12 cellular contexts compared by ENCODE assay signal in genomic region chr5:17398439-17398838, GRCh38.
DNase-seq lines count a peak whose midpoint lies in the region; ATAC-seq and TF ChIP-seq lines count a peak whose summit lies in the region.
"Had no signal": no experiment of that assay in that cellular context is flagged by ENCODE, and none has a peak within 500 bp of the region (broad histone marks: within the 10 kb centered on the region; RNA-seq: fewer than 3 reads in every experiment).

No MANE protein-coding gene starts in this region.

- H3K79me1 ChIP-seq in H9 (ENCODE audit: insufficient read depth, low read depth, low read length, poor library complexity, severe bottlenecking): no peaks in the 10 kb centered on the region

- no peak overlapping the region for H2BK12ac ChIP-seq in H9 (ENCODE audit: insufficient read length, low read depth, low read length)

- in situ Hi-C loops in mammary epithelial cell (cut with MboI; ENCODE audit: low sequenced_read_pairs in 2 of 2): no loop called here

- CTCF ChIA-PET in mammary epithelial cell (lab: Charles Lee; ENCODE audit: low non-redundant PET): no interaction called here

- H3K23ac ChIP-seq in H9 (ENCODE audit: insufficient read length, low read depth, low read length): no peak overlapping the region

- H4K8ac ChIP-seq in H9 (replicated peaks; ENCODE audit: insufficient read length, low read depth, low read length): no peak overlapping the region

- H2BK120ac ChIP-seq in H9 (ENCODE audit: low read depth, low read length, poor library complexity, severe bottlenecking): no peak overlapping the region

- H4K5ac ChIP-seq in H9 (ENCODE audit: insufficient read length, low read depth, low read length): no peak overlapping the region

- H3K4me1 ChIP-seq in mammary epithelial cell (ENCODE audit: insufficient read depth, low read length) (peaks cover 14% of the 10 kb centered on the region), H9 (ENCODE audit: insufficient read depth, low read length) (peaks cover 7% of the 10 kb centered on the region; the same call in 1 of the 2 replicates)
- H3K4me1 ChIP-seq: BLaER1 had no signal

- H2AFZ ChIP-seq in mammary epithelial cell (ENCODE audit: low read depth, low read length) (no peak overlapping the region), H9 (ENCODE audit: low read length) (no peak overlapping the region)

- H3K56ac ChIP-seq in H9 (ENCODE audit: insufficient read length, low read depth, low read length): no peak overlapping the region

- H3K4me3 ChIP-seq in mammary epithelial cell (replicated peaks in 1 of 3; ENCODE audit: insufficient read depth in 1 of 3, low read depth in 2 of 3, low read length in 3 of 3) (no peak overlapping the region), H7 (ENCODE audit: insufficient read depth, low read depth, low read length) (no peak overlapping the region)
- H3K4me3 ChIP-seq: BLaER1 had no signal

- dilution Hi-C loops in mammary epithelial cell (cut with HindIII; ENCODE audit: low sequenced_read_pairs): loop anchor here (5.0 kb wide), 1 partner anchor 41 kb away; no protein-coding TSS in a partner anchor

- peak; percentile 26 for DNase-seq in NCI-H82 (lab: John Stamatoyannopoulos, UW)
- no peak for DNase-seq in NCI-H82 treated with DMSO at 0.1 percent for 48 hours (lab: John Stamatoyannopoulos, UW; ENCODE audit: unreplicated experiment)
- DNase-seq in Kasumi-1 (lab: John Stamatoyannopoulos, UW): peak; percentile 29 to 45
- peak; percentile 88 for DNase-seq in mammary epithelial cell
- DNase-seq in stimulated activated naive B cell treated with anti-CD40 and anti-IgM and Interleukin-4, amounts not matched to agents 10 μg/mL and 1 μg/mL and 100 μg/mL, for 72 hours: no peak
- DNase-seq in H9: no peak
- DNase-seq in H7: no peak
- DNase-seq: anterior cingulate cortex; stimulated activated CD4-positive, alpha-beta T cell treated with anti-CD3 and anti-CD28 coated beads, Interleukin-2, amount 100 ng/mL, for 24 hours had no signal

- H3K27ac Mint-ChIP-seq in stimulated activated naive B cell treated with anti-CD40 and anti-IgM and Interleukin-4, amounts not matched to agents 10 μg/mL and 1 μg/mL and 100 μg/mL, for 72 hours: no peak overlapping the region
- H3K27ac Mint-ChIP-seq in H9: no peak overlapping the region

- H3K79me2 ChIP-seq in mammary epithelial cell (ENCODE audit: insufficient read depth, low read length): no peaks in the 10 kb centered on the region
- H3K79me2 ChIP-seq in H9 (ENCODE audit: insufficient read depth, low read length): no peaks in the 10 kb centered on the region

- no peak overlapping the region for H3K4ac ChIP-seq in H9 (ENCODE audit: low read depth, low read length)

- no peaks in the 10 kb centered on the region for H3K27me3 ChIP-seq in mammary epithelial cell (ENCODE audit: insufficient read depth, low read length)
- H3K27me3 ChIP-seq in H9 (ENCODE audit: insufficient read depth, low read length): peaks cover 2% of the 10 kb centered on the region; the same call in 1 of the 2 replicates
- H3K27me3 ChIP-seq in H7 (ENCODE audit: control insufficient read depth, insufficient read depth, low read length): no peaks in the 10 kb centered on the region; the same call in 1 of the 2 replicates
- H3K27me3 ChIP-seq: BLaER1 had no signal

- no TSS peak for BruUV-seq in mammary epithelial cell (replicated peaks; lab: Mats Ljungman, UMichigan)

- H3K4me3 Mint-ChIP-seq in stimulated activated naive B cell treated with anti-CD40 and anti-IgM and Interleukin-4, amounts not matched to agents 10 μg/mL and 1 μg/mL and 100 μg/mL, for 72 hours: peak overlapping the region in 1 of 2 donors; percentile 4
- no peak overlapping the region for H3K4me3 Mint-ChIP-seq in H9

- no peak overlapping the region for H3K14ac ChIP-seq in H9 (ENCODE audit: insufficient read depth, low read length)

- whole genome bisulfite sequencing in mammary epithelial cell (ENCODE audit: low coverage, missing lambda C conversion rate): 15% methylated on average over 4 of the region's 4 CpGs
- WGBS in H9 (ENCODE audit: extremely low coverage, insufficient read length, low lambda C conversion rate): no CpG with 5 or more reads among the region's 4 CpGs

- no peak overlapping the region for H2BK20ac ChIP-seq in H9 (ENCODE audit: low read depth, low read length, poor library complexity, severe bottlenecking)

- H3K36me3 Mint-ChIP-seq in stimulated activated naive B cell treated with anti-CD40 and anti-IgM and Interleukin-4, amounts not matched to agents 10 μg/mL and 1 μg/mL and 100 μg/mL, for 72 hours: peaks cover 3 to 9% of the 10 kb centered on the region in 2 donors
- peaks cover 9 to 23% (median 11%) of the 10 kb centered on the region in 3 experiments for H3K36me3 Mint-ChIP-seq in H9 (ENCODE audit: insufficient read depth in 1 of 3, low read depth in 3 of 3)

- H3T11ph ChIP-seq in H9 (ENCODE audit: low read length): no peak overlapping the region

- TF ChIP-seq CTCF in mammary epithelial cell (conservative IDR thresholded peaks at IDR 0.05 in 1 of 2, IDR thresholded peaks at IDR 0.05 in 1 of 2; ENCODE audit: extremely low read depth in 1 of 2, insufficient read depth in 1 of 2, low read depth in 1 of 2, low read length in 2 of 2) (no peak), H9 (conservative IDR thresholded peaks at IDR 0.05) (no peak)

- peaks cover 2 to 4% of the 10 kb centered on the region in 2 donors for H3K27me3 Mint-ChIP-seq in stimulated activated naive B cell treated with anti-CD40 and anti-IgM and Interleukin-4, amounts not matched to agents 10 μg/mL and 1 μg/mL and 100 μg/mL, for 72 hours
- peaks cover 5% of the 10 kb centered on the region for H3K27me3 Mint-ChIP-seq in H9 (ENCODE audit: low read depth)

- H2BK5ac ChIP-seq in H9 (ENCODE audit: insufficient read length, low read length): no peak overlapping the region

- H3K9me3 ChIP-seq in mammary epithelial cell (replicated peaks; ENCODE audit: insufficient read depth, low read length) (no peaks in the 10 kb centered on the region), H9 (ENCODE audit: control insufficient read depth, low read depth, low read length) (no peaks in the 10 kb centered on the region)
- H3K9me3 ChIP-seq: BLaER1 had no signal

- H3K4me1 Mint-ChIP-seq in stimulated activated naive B cell treated with anti-CD40 and anti-IgM and Interleukin-4, amounts not matched to agents 10 μg/mL and 1 μg/mL and 100 μg/mL, for 72 hours: peaks cover 36 to 51% of the 10 kb centered on the region in 2 donors
- H3K4me1 Mint-ChIP-seq in H9: peaks cover 54 to 56% of the 10 kb centered on the region in 2 experiments

- H2AK5ac ChIP-seq in H9 (ENCODE audit: insufficient read length, low read length): no peak overlapping the region

- H4K91ac ChIP-seq in H9 (ENCODE audit: insufficient read length, low read depth, low read length): no peak overlapping the region

- H3K9ac ChIP-seq in mammary epithelial cell (ENCODE audit: insufficient read depth, low read length): no peak overlapping the region
- H3K9ac ChIP-seq in H9 (ENCODE audit: extremely low read depth, insufficient read length, low read length): no peak overlapping the region
- H3K9ac ChIP-seq: BLaER1 had no signal

- no peak overlapping the region for H3K18ac ChIP-seq in H9 (ENCODE audit: insufficient read length, low read depth, low read length)

- H3K9me3 Mint-ChIP-seq in stimulated activated naive B cell treated with anti-CD40 and anti-IgM and Interleukin-4, amounts not matched to agents 10 μg/mL and 1 μg/mL and 100 μg/mL, for 72 hours: peaks cover 7 to 9% of the 10 kb centered on the region in 2 donors
- peaks cover 21 to 28% of the 10 kb centered on the region in 2 experiments for H3K9me3 Mint-ChIP-seq in H9

- H3K36me3 ChIP-seq in mammary epithelial cell (ENCODE audit: insufficient read depth, low read length) (no peaks in the 10 kb centered on the region), H7 (replicated peaks; ENCODE audit: control insufficient read depth, insufficient read depth, low read length) (no peaks in the 10 kb centered on the region)
- H3K36me3 ChIP-seq: BLaER1 had no signal

- no peak overlapping the region for H3K27ac ChIP-seq in mammary epithelial cell (ENCODE audit: insufficient read depth, low read depth, low read length)
- H3K27ac ChIP-seq in H9 (ENCODE audit: insufficient read length, low read depth, low read length): no peak overlapping the region
- H3K27ac ChIP-seq: BLaER1, VCaP had no signal

- peaks cover 4% of the 10 kb centered on the region for H3K23me2 ChIP-seq in H9 (ENCODE audit: insufficient read length, low read depth, low read length, poor library complexity, severe bottlenecking)

- H3K4me2 ChIP-seq in mammary epithelial cell (ENCODE audit: insufficient read depth, low read depth, low read length) (peak overlapping the region; percentile 36), H9 (ENCODE audit: insufficient read depth, insufficient read length, low read length) (no peak overlapping the region)
- H3K4me2 ChIP-seq: BLaER1 had no signal

- ATAC-seq in stimulated activated naive B cell treated with anti-CD40 and anti-IgM and Interleukin-4, amounts not matched to agents 10 μg/mL and 1 μg/mL and 100 μg/mL, for 72 hours (replicated peaks): peak; percentile 65 to 73
- ATAC-seq in HG03045 (IDR thresholded peaks at IDR 0.05; ENCODE audit: unreplicated experiment): no peak

- intact Hi-C loops in mammary epithelial cell (cut with micrococcal nuclease): no loop called here

- H2BK15ac ChIP-seq in H9 (ENCODE audit: low read depth, low read length): no peak overlapping the region

- no peaks in the 10 kb centered on the region for H4K20me1 ChIP-seq in mammary epithelial cell (ENCODE audit: insufficient read depth, low read length)
- no peaks in the 10 kb centered on the region for H4K20me1 ChIP-seq in H9 (ENCODE audit: control insufficient read depth, insufficient read depth, insufficient read length)
- H4K20me1 ChIP-seq: BLaER1 had no signal

Comparison
In these comparisons a context has a peak if more than half of its experiments do, and no peak if none do; other contexts are left out.
1. DNase-seq: peak in NCI-H82 (single experiment), Kasumi-1 (2 of 2) and mammary epithelial cell (single experiment); none in NCI-H82 treated with DMSO at 0.1 percent for 48 hours (single experiment), stimulated activated naive B cell treated with anti-CD40 and anti-IgM and Interleukin-4, amounts not matched to agents 10 μg/mL and 1 μg/mL and 100 μg/mL, for 72 hours (single experiment), H9 (single experiment) and H7 (single experiment).